ENCODE assay signal across 13 cellular contexts in the genomic region with DNA sequence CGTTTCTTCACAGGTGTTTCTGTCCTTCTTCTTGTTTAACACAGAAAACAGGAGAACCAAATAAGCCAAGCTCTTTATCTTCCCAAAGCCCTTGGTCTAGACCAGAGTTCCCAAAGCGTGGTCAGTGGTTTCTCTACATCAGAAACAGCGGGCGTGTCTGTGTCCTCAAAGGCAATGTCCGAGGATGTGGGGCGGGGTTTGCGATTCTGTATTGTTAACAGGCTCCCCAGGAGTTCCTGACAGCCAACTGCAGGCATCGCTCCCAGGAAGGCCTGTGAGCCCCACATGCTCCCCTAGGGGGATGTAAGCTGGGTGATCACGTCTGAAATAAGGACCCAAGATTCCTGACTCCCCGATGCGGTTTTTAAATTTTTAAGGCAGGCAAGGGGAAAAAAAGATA. TPM values are rescaled to one million over a fixed set of nuclear protein-coding genes. Genes with fewer than 3 reads are reported as not detected.
A peak's percentile ranks its signal among the peaks of the same experiment; 100 is the strongest.
DNase-seq lines count a peak whose midpoint lies in the region; ATAC-seq and TF ChIP-seq lines count a peak whose summit lies in the region.
"Had no signal": no experiment of that assay in that cellular context is flagged by ENCODE, and none has a peak within 500 bp of the region (broad histone marks: within the 10 kb centered on the region; RNA-seq: fewer than 3 reads in every experiment).

No MANE protein-coding gene starts in this region.

- peaks cover 51% of the 10 kb centered on the region for H3K36me3 ChIP-seq in OCI-LY3 (replicated peaks; ENCODE audit: low read depth, low read length)

- peaks cover 15% of the 10 kb centered on the region for H3K4me1 Mint-ChIP-seq in activated CD4-positive, alpha-beta T cell treated with anti-CD3 and anti-CD28 coated beads, Interleukin-2, amount 10 ng/mL, durations not matched to agents 24 days and 14 days
- H3K4me1 Mint-ChIP-seq in central memory CD8-positive, alpha-beta T cell: peaks cover 6% of the 10 kb centered on the region

- H3K27ac ChIP-seq in OCI-LY3 (ENCODE audit: low read length): peak overlapping the region; percentile 20; the same call in 1 of the 2 replicates
- H3K27ac ChIP-seq: cardiac muscle cell had no signal

- DNase-seq in activated CD4-positive, alpha-beta T cell treated with anti-CD3 and anti-CD28 coated beads, Interleukin-2, amount 10 ng/mL, durations not matched to agents 24 days and 14 days: no peak
- DNase-seq in activated CD4-positive, alpha-beta T cell treated with anti-CD3 and anti-CD28 coated beads, Interleukin-2, amount 50 U/mL, for 1 hour: no peak
- no peak for DNase-seq in central memory CD8-positive, alpha-beta T cell (ENCODE audit: low spot score in 2 of 2)
- DNase-seq in pons (ENCODE audit: low spot score) (peak; percentile 32), GM19238 (ENCODE audit: insufficient read length, low spot score) (no peak), NCI-H2196 treated with DMSO at 0.1 percent for 48 hours (lab: John Stamatoyannopoulos, UW; ENCODE audit: unreplicated experiment) (no peak)
- DNase-seq: activated T-cell treated with anti-CD3 and anti-CD28 coated beads, Interleukin-2, amount 50 U/mL, for 1 hour; heart left ventricle; NCI-H1048; NCI-H446 treated with DMSO at 0.1 percent for 48 hours had no signal

- H3K4me1 ChIP-seq in OCI-LY3 (ENCODE audit: low read length): peaks cover 65% of the 10 kb centered on the region

- TF ChIP-seq CTCF in OCI-LY3 (IDR thresholded peaks at IDR 0.05; ENCODE audit: low read depth, low read length): no peak

- no peak for ATAC-seq in central memory CD8-positive, alpha-beta T cell (replicated peaks; ENCODE audit: extremely low read depth, poor library complexity, severe bottlenecking)
- no peak for ATAC-seq in activated CD4-positive, CD25-positive, alpha-beta regulatory T cell treated with anti-CD3 and anti-CD28 coated beads, Interleukin-2, amount 50 U/mL, for 24 hours
- ATAC-seq: heart left ventricle had no signal

- no peak overlapping the region for H3K9ac ChIP-seq in OCI-LY3 (ENCODE audit: low read length)

- peak overlapping the region; percentile 40 for H3K27ac Mint-ChIP-seq in activated CD4-positive, alpha-beta T cell treated with anti-CD3 and anti-CD28 coated beads, Interleukin-2, amount 10 ng/mL, durations not matched to agents 24 days and 14 days
- peak overlapping the region; percentile 32 for H3K27ac Mint-ChIP-seq in central memory CD8-positive, alpha-beta T cell (ENCODE audit: low read depth)

- H4K20me1 ChIP-seq in OCI-LY3 (ENCODE audit: insufficient read depth, low read length): no peaks in the 10 kb centered on the region

- no peak overlapping the region for H3K4me3 Mint-ChIP-seq in activated CD4-positive, alpha-beta T cell treated with anti-CD3 and anti-CD28 coated beads, Interleukin-2, amount 10 ng/mL, durations not matched to agents 24 days and 14 days
- no peak overlapping the region for H3K4me3 Mint-ChIP-seq in central memory CD8-positive, alpha-beta T cell

- H3K4me3 ChIP-seq in OCI-LY3 (ENCODE audit: low read length): no peak overlapping the region
- H3K4me3 ChIP-seq: cardiac muscle cell, heart left ventricle had no signal

- no peak overlapping the region for H2AFZ ChIP-seq in OCI-LY3 (ENCODE audit: low read depth, low read length)

- H3K27me3 Mint-ChIP-seq in activated CD4-positive, alpha-beta T cell treated with anti-CD3 and anti-CD28 coated beads, Interleukin-2, amount 10 ng/mL, durations not matched to agents 24 days and 14 days: no peaks in the 10 kb centered on the region
- no peaks in the 10 kb centered on the region for H3K27me3 Mint-ChIP-seq in central memory CD8-positive, alpha-beta T cell

- H3K9me3 Mint-ChIP-seq in activated CD4-positive, alpha-beta T cell treated with anti-CD3 and anti-CD28 coated beads, Interleukin-2, amount 10 ng/mL, durations not matched to agents 24 days and 14 days: no peaks in the 10 kb centered on the region
- no peaks in the 10 kb centered on the region for H3K9me3 Mint-ChIP-seq in central memory CD8-positive, alpha-beta T cell

- no peak overlapping the region for H3K4me2 ChIP-seq in OCI-LY3 (ENCODE audit: low read length)

- H3K27me3 ChIP-seq in OCI-LY3 (ENCODE audit: low read depth, low read length): no peaks in the 10 kb centered on the region
- H3K27me3 ChIP-seq: cardiac muscle cell, heart left ventricle had no signal

- H3K36me3 Mint-ChIP-seq in activated CD4-positive, alpha-beta T cell treated with anti-CD3 and anti-CD28 coated beads, Interleukin-2, amount 10 ng/mL, durations not matched to agents 24 days and 14 days (ENCODE audit: low read depth): peaks cover 34% of the 10 kb centered on the region
- peaks cover 35% of the 10 kb centered on the region for H3K36me3 Mint-ChIP-seq in central memory CD8-positive, alpha-beta T cell (ENCODE audit: insufficient read depth)

- peaks cover 33% of the 10 kb centered on the region for H3K79me2 ChIP-seq in OCI-LY3 (ENCODE audit: low read length)

- intact Hi-C loops in activated CD4-positive, alpha-beta T cell treated with anti-CD3 and anti-CD28 coated beads, Interleukin-2, amount 10 ng/mL, durations not matched to agents 24 days and 14 days (cut with micrococcal nuclease): no loop called here

- H3K9me3 ChIP-seq in OCI-LY3 (ENCODE audit: insufficient read depth, low read length): no peaks in the 10 kb centered on the region
- H3K9me3 ChIP-seq: heart left ventricle had no signal

RNA-seq across cellular contexts. Expression of gene SLC25A19, which starts 28.4 kb away (rescaled TPM):
- total RNA-seq in activated CD4-positive, alpha-beta T cell treated with anti-CD3 and anti-CD28 coated beads, Interleukin-2, amount 10 ng/mL, durations not matched to agents 24 days and 14 days: 131 and 132 TPM in 2 replicates

RNA-seq across cellular contexts. Expression of gene MIF4GD, which starts 46.6 kb away (rescaled TPM):
- total RNA-seq in activated CD4-positive, alpha-beta T cell treated with anti-CD3 and anti-CD28 coated beads, Interleukin-2, amount 10 ng/mL, durations not matched to agents 24 days and 14 days: 45.9 and 48.7 TPM in 2 replicates

RNA-seq across cellular contexts. Expression of gene MRPS7, which starts 56.0 kb away (rescaled TPM):
- 121 and 127 TPM in 2 replicates for total RNA-seq in activated CD4-positive, alpha-beta T cell treated with anti-CD3 and anti-CD28 coated beads, Interleukin-2, amount 10 ng/mL, durations not matched to agents 24 days and 14 days

RNA-seq across cellular contexts. Expression of gene GGA3, which starts 56.3 kb away (rescaled TPM):
- total RNA-seq in activated CD4-positive, alpha-beta T cell treated with anti-CD3 and anti-CD28 coated beads, Interleukin-2, amount 10 ng/mL, durations not matched to agents 24 days and 14 days: 84.2 and 86.9 TPM in 2 replicates
